ENCODE assay signal across 8 cellular contexts in the genomic region with DNA sequence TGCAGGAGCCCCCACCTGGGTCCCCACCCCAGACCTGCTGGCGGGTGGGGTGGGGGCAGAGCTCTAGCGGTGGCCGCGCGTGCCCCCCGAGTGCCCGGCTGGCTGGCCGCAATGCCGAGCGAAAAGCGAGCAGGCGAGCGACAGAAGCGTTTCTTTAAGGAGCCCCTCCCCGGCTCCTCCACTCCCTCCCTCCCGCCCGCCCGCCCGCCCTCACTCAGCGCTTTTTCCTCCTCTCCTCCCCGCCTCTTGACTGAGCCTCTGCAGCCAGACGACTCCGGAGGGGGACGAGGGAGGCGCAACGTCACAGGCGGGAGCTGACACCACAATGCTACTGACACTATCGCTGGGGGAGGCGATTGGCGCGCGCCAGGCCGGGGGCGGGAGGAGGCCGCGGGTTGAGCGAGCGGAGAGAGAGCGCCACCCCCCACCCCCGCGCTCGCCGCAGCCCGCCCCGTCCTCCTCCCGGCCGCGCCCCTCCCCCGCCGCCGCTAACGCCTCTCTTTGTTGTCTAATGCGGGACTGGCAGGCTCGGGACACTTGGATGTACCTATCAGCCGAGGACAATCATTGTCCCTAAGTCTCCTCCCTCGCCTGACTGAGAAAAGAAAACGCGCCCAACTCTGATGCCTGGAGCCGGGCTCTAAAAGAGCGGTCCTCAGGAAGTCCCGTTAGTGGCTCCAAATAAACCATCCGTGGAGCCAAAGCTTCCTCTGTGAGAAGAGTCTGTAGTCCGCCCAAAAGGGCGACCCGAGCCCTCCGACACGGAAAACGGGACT. TPM values are rescaled to one million over a fixed set of nuclear protein-coding genes. Genes with fewer than 3 reads are reported as not detected.
DNase-seq lines count a peak whose midpoint lies in the region; ATAC-seq and TF ChIP-seq lines count a peak whose summit lies in the region.

A gene (minus strand): TSS at position 127 of the 776 bp plus-strand sequence. CDS start 313 bp downstream, outside the sequence.

- peaks cover 7% of the 10 kb centered on the region for H3K27me3 ChIP-seq in suprapubic skin

- peak within 1 kb of the TSS; percentile 83 for H3K4me3 ChIP-seq in suprapubic skin

- H3K4me1 ChIP-seq in suprapubic skin: peaks cover 37% of the 10 kb centered on the region

- peak; percentile 97 for DNase-seq in GM03348 (ENCODE audit: low spot score)
- peak; percentile 89 for DNase-seq in NCI-H1092 (lab: John Stamatoyannopoulos, UW)
- peak; percentile 86 to 87 for DNase-seq in activated naive CD4-positive, alpha-beta T cell treated with anti-CD3 and anti-CD28 coated beads, Interleukin-2, amount 50 U/mL, for 72 hours (ENCODE audit: low spot score in 2 of 2)
- peak; percentile 61 for DNase-seq in glomerular endothelial cell (ENCODE audit: extremely low read depth, low read depth, low spot score)
- peak; percentile 98 for DNase-seq in occipital lobe (lab: John Stamatoyannopoulos, UW)
- DNase-seq in suprapubic skin (ENCODE audit: low spot score in 2 of 2): peak; percentile 94 to 96

- peak within 1 kb of the TSS; percentile 44 to 70 for H3K27ac Mint-ChIP-seq in activated naive CD4-positive, alpha-beta T cell treated with anti-CD3 and anti-CD28 coated beads, Interleukin-2, amount 50 U/mL, for 72 hours

- H3K36me3 ChIP-seq in suprapubic skin: no peaks in the 10 kb centered on the region

- H3K9me3 Mint-ChIP-seq in activated naive CD4-positive, alpha-beta T cell treated with anti-CD3 and anti-CD28 coated beads, Interleukin-2, amount 50 U/mL, for 72 hours: no peaks in the 10 kb centered on the region

- TF ChIP-seq CTCF in suprapubic skin (IDR thresholded peaks at IDR 0.05): no peak

- ATAC-seq in HG02623 (IDR thresholded peaks at IDR 0.05; ENCODE audit: unreplicated experiment) (peak; percentile 69), SK-N-SH treated with all-trans-retinoic acid at 6 μM for 48 hours (peak; percentile 73)
- peak; percentile 80 to 84 for ATAC-seq in activated naive CD4-positive, alpha-beta T cell treated with anti-CD3 and anti-CD28 coated beads, Interleukin-2, amount 50 U/mL, for 72 hours

- no peaks in the 10 kb centered on the region for H3K36me3 Mint-ChIP-seq in activated naive CD4-positive, alpha-beta T cell treated with anti-CD3 and anti-CD28 coated beads, Interleukin-2, amount 50 U/mL, for 72 hours

- WGBS in suprapubic skin: 1% methylated on average over 36 of the region's 68 CpGs

- H3K9me3 ChIP-seq in suprapubic skin: no peaks in the 10 kb centered on the region

- TF ChIP-seq POLR2A in suprapubic skin (IDR thresholded peaks at IDR 0.05): no peak

- TF ChIP-seq EP300 in suprapubic skin (IDR thresholded peaks at IDR 0.05): no peak

- H3K27ac ChIP-seq in suprapubic skin: peak within 1 kb of the TSS; percentile 91

TF ChIP-seq in SK-N-SH treated with all-trans-retinoic acid at 6 μM for 48 hours, 23 proteins besides CTCF, POLR2A, EP300 and RAD21:
- TF ChIP-seq GLIS3 (CRISPR knock-in tag; IDR thresholded peaks at IDR 0.05) (0 out of 2 replicates have a peak, but pooled peaks have one; percentile 47), SNAI2 (CRISPR knock-in tag; IDR thresholded peaks at IDR 0.05) (no peak), RARB (CRISPR knock-in tag; IDR thresholded peaks at IDR 0.05) (no peak), ZNF565 (CRISPR knock-in tag; conservative IDR thresholded peaks at IDR 0.05; ENCODE audit: low read depth) (no peak), ARNTL (CRISPR knock-in tag; IDR thresholded peaks at IDR 0.05; ENCODE audit: borderline replicate concordance, low read depth) (no peak)

RNA-seq across cellular contexts. Expression of the gene that starts here (rescaled TPM):
- total RNA-seq in activated naive CD4-positive, alpha-beta T cell treated with anti-CD3 and anti-CD28 coated beads, Interleukin-2, amount 50 U/mL, for 72 hours: 1 to 10 TPM; 1.2 to 1.5 TPM
- total RNA-seq in glomerular endothelial cell: 15.6 and 23.6 TPM in 2 replicates
- total RNA-seq in occipital lobe: 96.4 TPM
- total RNA-seq in suprapubic skin: 1 to 10 TPM in 2 of 4 donors, under 1 TPM in 2; 0.49 to 1.6 (median 0.96) TPM

Comparison
In these comparisons a context has a peak if more than half of its experiments do, and no peak if none do; other contexts are left out.
1. Peak in every context shown above with its lines: DNase-seq, ATAC-seq, H3K4me3 ChIP-seq and H3K27ac ChIP-seq.